1 cellular context compared by ENCODE assay signal in the genomic region with DNA sequence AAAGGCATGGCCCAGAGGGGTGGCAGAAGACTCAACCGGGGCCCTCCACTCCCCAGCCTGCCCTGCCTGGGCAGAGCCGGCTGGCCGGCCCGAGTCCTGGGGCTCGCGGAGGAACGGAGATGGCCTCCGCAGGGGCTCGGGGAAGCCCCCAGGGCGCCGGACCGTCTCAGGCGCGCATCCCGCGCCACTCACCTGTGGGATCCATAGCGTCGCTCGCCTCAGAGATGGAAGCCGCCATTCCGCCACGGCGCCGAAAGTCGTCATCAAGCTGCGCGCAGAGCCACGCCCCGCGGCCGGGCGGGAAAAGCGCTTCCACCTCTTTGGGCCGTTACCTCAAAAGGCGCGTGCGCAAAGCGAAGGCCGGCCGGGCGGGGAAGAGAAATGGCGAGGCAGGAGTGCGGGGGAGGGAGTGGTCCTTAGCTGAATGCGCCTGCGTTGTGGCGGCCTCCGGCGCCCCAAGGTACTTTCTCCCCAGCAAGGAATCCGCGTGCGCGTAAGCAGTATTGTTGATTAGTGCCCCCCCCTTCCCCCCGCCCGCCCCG.
TF ChIP-seq lines count a peak whose summit lies in the region.

A gene with protein sequence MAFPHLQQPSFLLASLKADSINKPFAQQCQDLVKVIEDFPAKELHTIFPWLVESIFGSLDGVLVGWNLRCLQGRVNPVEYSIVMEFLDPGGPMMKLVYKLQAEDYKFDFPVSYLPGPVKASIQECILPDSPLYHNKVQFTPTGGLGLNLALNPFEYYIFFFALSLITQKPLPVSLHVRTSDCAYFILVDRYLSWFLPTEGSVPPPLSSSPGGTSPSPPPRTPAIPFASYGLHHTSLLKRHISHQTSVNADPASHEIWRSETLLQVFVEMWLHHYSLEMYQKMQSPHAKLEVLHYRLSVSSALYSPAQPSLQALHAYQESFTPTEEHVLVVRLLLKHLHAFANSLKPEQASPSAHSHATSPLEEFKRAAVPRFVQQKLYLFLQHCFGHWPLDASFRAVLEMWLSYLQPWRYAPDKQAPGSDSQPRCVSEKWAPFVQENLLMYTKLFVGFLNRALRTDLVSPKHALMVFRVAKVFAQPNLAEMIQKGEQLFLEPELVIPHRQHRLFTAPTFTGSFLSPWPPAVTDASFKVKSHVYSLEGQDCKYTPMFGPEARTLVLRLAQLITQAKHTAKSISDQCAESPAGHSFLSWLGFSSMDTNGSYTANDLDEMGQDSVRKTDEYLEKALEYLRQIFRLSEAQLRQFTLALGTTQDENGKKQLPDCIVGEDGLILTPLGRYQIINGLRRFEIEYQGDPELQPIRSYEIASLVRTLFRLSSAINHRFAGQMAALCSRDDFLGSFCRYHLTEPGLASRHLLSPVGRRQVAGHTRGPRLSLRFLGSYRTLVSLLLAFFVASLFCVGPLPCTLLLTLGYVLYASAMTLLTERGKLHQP (minus strand): TSS at position 265 of the 542 bp plus-strand sequence. CDS start 5,010 bp downstream, outside the sequence.

TF ChIP-seq in HepG2, 621 proteins besides CTCF, POLR2A, EP300 and RAD21 (continued from another document and continues in another):
- TF ChIP-seq, protein P1, sequence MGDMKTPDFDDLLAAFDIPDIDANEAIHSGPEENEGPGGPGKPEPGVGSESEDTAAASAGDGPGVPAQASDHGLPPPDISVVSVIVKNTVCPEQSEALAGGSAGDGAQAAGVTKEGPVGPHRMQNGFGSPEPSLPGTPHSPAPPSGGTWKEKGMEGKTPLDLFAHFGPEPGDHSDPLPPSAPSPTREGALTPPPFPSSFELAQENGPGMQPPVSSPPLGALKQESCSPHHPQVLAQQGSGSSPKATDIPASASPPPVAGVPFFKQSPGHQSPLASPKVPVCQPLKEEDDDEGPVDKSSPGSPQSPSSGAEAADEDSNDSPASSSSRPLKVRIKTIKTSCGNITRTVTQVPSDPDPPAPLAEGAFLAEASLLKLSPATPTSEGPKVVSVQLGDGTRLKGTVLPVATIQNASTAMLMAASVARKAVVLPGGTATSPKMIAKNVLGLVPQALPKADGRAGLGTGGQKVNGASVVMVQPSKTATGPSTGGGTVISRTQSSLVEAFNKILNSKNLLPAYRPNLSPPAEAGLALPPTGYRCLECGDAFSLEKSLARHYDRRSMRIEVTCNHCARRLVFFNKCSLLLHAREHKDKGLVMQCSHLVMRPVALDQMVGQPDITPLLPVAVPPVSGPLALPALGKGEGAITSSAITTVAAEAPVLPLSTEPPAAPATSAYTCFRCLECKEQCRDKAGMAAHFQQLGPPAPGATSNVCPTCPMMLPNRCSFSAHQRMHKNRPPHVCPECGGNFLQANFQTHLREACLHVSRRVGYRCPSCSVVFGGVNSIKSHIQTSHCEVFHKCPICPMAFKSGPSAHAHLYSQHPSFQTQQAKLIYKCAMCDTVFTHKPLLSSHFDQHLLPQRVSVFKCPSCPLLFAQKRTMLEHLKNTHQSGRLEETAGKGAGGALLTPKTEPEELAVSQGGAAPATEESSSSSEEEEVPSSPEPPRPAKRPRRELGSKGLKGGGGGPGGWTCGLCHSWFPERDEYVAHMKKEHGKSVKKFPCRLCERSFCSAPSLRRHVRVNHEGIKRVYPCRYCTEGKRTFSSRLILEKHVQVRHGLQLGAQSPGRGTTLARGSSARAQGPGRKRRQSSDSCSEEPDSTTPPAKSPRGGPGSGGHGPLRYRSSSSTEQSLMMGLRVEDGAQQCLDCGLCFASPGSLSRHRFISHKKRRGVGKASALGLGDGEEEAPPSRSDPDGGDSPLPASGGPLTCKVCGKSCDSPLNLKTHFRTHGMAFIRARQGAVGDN (CRISPR knock-in tag; IDR thresholded peaks at IDR 0.05), result peak; percentile 80
- peak; percentile 72 for TF ChIP-seq ZNF709 (CRISPR knock-in tag; IDR thresholded peaks at IDR 0.05)
- TF ChIP-seq NFE2 (CRISPR knock-in tag; IDR thresholded peaks at IDR 0.05), result no peak
- TF ChIP-seq NFYC (CRISPR knock-in tag; IDR thresholded peaks at IDR 0.05), result peak; percentile 53; the same call in 1 of the 2 replicates
- TF ChIP-seq HNF4G (IDR thresholded peaks at IDR 0.05; ENCODE audit: borderline replicate concordance, low read depth, low read length), result no peak
- no peak for TF ChIP-seq HNF4G (CRISPR knock-in tag; IDR thresholded peaks at IDR 0.05; ENCODE audit: borderline replicate concordance, low read depth)
- TF ChIP-seq, protein P2, sequence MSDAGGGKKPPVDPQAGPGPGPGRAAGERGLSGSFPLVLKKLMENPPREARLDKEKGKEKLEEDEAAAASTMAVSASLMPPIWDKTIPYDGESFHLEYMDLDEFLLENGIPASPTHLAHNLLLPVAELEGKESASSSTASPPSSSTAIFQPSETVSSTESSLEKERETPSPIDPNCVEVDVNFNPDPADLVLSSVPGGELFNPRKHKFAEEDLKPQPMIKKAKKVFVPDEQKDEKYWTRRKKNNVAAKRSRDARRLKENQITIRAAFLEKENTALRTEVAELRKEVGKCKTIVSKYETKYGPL (CRISPR knock-in tag; IDR thresholded peaks at IDR 0.05), result 0 out of 2 replicates have a peak, but pooled peaks have one; percentile 39
- no peak for TF ChIP-seq ZNF720 (CRISPR knock-in tag; IDR thresholded peaks at IDR 0.05)
- no peak for TF ChIP-seq ZNF33A (CRISPR knock-in tag; IDR thresholded peaks at IDR 0.05; ENCODE audit: borderline replicate concordance)
- TF ChIP-seq, protein P3, sequence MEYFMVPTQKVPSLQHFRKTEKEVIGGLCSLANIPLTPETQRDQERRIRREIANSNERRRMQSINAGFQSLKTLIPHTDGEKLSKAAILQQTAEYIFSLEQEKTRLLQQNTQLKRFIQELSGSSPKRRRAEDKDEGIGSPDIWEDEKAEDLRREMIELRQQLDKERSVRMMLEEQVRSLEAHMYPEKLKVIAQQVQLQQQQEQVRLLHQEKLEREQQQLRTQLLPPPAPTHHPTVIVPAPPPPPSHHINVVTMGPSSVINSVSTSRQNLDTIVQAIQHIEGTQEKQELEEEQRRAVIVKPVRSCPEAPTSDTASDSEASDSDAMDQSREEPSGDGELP (IDR thresholded peaks at IDR 0.05; ENCODE audit: borderline replicate concordance, low read depth), result peak; percentile 12; the same call in 1 of the 2 replicates
- TF ChIP-seq ZKSCAN1 (IDR thresholded peaks at IDR 0.05; ENCODE audit: low read length), result peak; percentile 25; the same call in 1 of the 2 replicates
- peak; percentile 96; the same call in 1 of the 2 replicates for TF ChIP-seq ZNF558 (CRISPR knock-in tag; IDR thresholded peaks at IDR 0.05; ENCODE audit: borderline replicate concordance)
- TF ChIP-seq ZNF446 (CRISPR knock-in tag; IDR thresholded peaks at IDR 0.05), result peak; percentile 76; the same call in 1 of the 2 replicates
- peak; percentile 93 for TF ChIP-seq CREB1 (IDR thresholded peaks at IDR 0.05)
- TF ChIP-seq CREB1 (CRISPR knock-in tag; IDR thresholded peaks at IDR 0.05), result peak; percentile 99
- TF ChIP-seq ZNF3 (CRISPR knock-in tag; IDR thresholded peaks at IDR 0.05), result no peak
- TF ChIP-seq NRL (CRISPR knock-in tag; IDR thresholded peaks at IDR 0.05; ENCODE audit: borderline replicate concordance), result peak; percentile 88; the same call in 1 of the 2 replicates
- peak; percentile 98 for TF ChIP-seq SIN3B (IDR thresholded peaks at IDR 0.05; ENCODE audit: low read length)
- TF ChIP-seq ZNF224 (CRISPR knock-in tag; IDR thresholded peaks at IDR 0.05), result 0 out of 2 replicates have a peak, but pooled peaks have one; percentile 40
- peak; percentile 21; the same call in 1 of the 2 replicates for TF ChIP-seq FOXO1 (CRISPR knock-in tag; IDR thresholded peaks at IDR 0.05)
- 0 out of 2 replicates have a peak, but pooled peaks have one; percentile 32 for TF ChIP-seq ZNF766 (CRISPR knock-in tag; IDR thresholded peaks at IDR 0.05; ENCODE audit: borderline replicate concordance)
- TF ChIP-seq CREM (IDR thresholded peaks at IDR 0.05), result peak; percentile 98
- TF ChIP-seq CREM (CRISPR knock-in tag; IDR thresholded peaks at IDR 0.05), result peak; percentile 89
- TF ChIP-seq HHEX (CRISPR knock-in tag; IDR thresholded peaks at IDR 0.05), result no peak
- TF ChIP-seq, protein P4, sequence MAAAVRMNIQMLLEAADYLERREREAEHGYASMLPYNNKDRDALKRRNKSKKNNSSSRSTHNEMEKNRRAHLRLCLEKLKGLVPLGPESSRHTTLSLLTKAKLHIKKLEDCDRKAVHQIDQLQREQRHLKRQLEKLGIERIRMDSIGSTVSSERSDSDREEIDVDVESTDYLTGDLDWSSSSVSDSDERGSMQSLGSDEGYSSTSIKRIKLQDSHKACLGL (CRISPR knock-in tag; IDR thresholded peaks at IDR 0.05), result peak; percentile 87
- peak; percentile 88 for TF ChIP-seq TARDBP (CRISPR knock-in tag; IDR thresholded peaks at IDR 0.05)
- no peak for TF ChIP-seq HDAC6 (IDR thresholded peaks at IDR 0.05; ENCODE audit: low read depth, low read length)
- peak; percentile 15; the same call in 1 of the 2 replicates for TF ChIP-seq NFYB (CRISPR knock-in tag; IDR thresholded peaks at IDR 0.05)
- TF ChIP-seq, protein P5, sequence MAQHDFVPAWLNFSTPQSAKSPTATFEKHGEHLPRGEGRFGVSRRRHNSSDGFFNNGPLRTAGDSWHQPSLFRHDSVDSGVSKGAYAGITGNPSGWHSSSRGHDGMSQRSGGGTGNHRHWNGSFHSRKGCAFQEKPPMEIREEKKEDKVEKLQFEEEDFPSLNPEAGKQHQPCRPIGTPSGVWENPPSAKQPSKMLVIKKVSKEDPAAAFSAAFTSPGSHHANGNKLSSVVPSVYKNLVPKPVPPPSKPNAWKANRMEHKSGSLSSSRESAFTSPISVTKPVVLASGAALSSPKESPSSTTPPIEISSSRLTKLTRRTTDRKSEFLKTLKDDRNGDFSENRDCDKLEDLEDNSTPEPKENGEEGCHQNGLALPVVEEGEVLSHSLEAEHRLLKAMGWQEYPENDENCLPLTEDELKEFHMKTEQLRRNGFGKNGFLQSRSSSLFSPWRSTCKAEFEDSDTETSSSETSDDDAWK (CRISPR knock-in tag; IDR thresholded peaks at IDR 0.05), result no peak
- TF ChIP-seq, protein P6, sequence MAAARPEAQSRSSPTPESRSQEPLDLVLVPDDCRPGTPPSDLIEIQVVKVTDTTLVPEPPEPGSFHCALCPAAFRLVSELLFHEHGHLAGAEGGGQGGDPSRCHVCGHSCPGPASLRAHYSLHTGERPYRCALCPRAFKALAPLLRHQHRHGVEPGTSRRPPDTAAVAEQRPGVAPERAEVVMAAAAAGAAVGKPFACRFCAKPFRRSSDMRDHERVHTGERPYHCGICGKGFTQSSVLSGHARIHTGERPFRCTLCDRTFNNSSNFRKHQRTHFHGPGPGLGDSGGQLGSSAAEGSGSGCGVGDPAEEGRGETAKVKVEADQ (CRISPR knock-in tag; IDR thresholded peaks at IDR 0.05; ENCODE audit: borderline replicate concordance), result no peak
- no peak for TF ChIP-seq FOXA1 (IDR thresholded peaks at IDR 0.05)
- TF ChIP-seq FOXA1 (CRISPR knock-in tag; IDR thresholded peaks at IDR 0.05), result no peak
- no peak for TF ChIP-seq CENPX (CRISPR knock-in tag; IDR thresholded peaks at IDR 0.05)
- no peak for TF ChIP-seq NR2F1 (CRISPR knock-in tag; IDR thresholded peaks at IDR 0.05)
- no peak for TF ChIP-seq RFX3 (CRISPR knock-in tag; IDR thresholded peaks at IDR 0.05)
- TF ChIP-seq KDM5A (IDR thresholded peaks at IDR 0.05; ENCODE audit: borderline replicate concordance, low read length), result peak; percentile 98
- peak; percentile 96; the same call in 1 of the 2 replicates for TF ChIP-seq ARID2 (CRISPR knock-in tag; IDR thresholded peaks at IDR 0.05; ENCODE audit: borderline replicate concordance)
- no peak; the same call in 1 of the 2 replicates for TF ChIP-seq ETV5 (CRISPR knock-in tag; IDR thresholded peaks at IDR 0.05; ENCODE audit: borderline replicate concordance)
- peak; percentile 33 for TF ChIP-seq ZSCAN21 (CRISPR knock-in tag; IDR thresholded peaks at IDR 0.05; ENCODE audit: borderline replicate concordance)
- TF ChIP-seq, protein P7, sequence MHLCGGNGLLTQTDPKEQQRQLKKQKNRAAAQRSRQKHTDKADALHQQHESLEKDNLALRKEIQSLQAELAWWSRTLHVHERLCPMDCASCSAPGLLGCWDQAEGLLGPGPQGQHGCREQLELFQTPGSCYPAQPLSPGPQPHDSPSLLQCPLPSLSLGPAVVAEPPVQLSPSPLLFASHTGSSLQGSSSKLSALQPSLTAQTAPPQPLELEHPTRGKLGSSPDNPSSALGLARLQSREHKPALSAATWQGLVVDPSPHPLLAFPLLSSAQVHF (CRISPR knock-in tag; IDR thresholded peaks at IDR 0.05), result no peak; the same call in 1 of the 2 replicates
- no peak for TF ChIP-seq ZBTB42 (CRISPR knock-in tag; IDR thresholded peaks at IDR 0.05)
- no peak for TF ChIP-seq MYNN (CRISPR knock-in tag; IDR thresholded peaks at IDR 0.05; ENCODE audit: low read depth)
- TF ChIP-seq, protein P8, sequence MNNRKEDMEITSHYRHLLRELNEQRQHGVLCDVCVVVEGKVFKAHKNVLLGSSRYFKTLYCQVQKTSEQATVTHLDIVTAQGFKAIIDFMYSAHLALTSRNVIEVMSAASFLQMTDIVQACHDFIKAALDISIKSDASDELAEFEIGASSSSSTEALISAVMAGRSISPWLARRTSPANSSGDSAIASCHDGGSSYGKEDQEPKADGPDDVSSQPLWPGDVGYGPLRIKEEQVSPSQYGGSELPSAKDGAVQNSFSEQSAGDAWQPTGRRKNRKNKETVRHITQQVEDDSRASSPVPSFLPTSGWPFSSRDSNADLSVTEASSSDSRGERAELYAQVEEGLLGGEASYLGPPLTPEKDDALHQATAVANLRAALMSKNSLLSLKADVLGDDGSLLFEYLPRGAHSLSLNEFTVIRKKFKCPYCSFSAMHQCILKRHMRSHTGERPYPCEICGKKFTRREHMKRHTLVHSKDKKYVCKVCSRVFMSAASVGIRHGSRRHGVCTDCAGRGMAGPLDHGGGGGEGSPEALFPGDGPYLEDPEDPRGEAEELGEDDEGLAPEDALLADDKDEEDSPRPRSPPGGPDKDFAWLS (CRISPR knock-in tag; IDR thresholded peaks at IDR 0.05; ENCODE audit: borderline replicate concordance), result peak; percentile 74; the same call in 1 of the 2 replicates
- peak; percentile 87 for TF ChIP-seq SRSF1 (optimal IDR thresholded peaks at IDR 0.05; ENCODE audit: low read depth, low read length)
- TF ChIP-seq NFIC (IDR thresholded peaks at IDR 0.05; ENCODE audit: low read length), result no peak
- no peak for TF ChIP-seq ZNF660 (CRISPR knock-in tag; IDR thresholded peaks at IDR 0.05; ENCODE audit: borderline replicate concordance, low read depth)
- peak; percentile 67; the same call in 1 of the 2 replicates for TF ChIP-seq MTF1 (CRISPR knock-in tag; IDR thresholded peaks at IDR 0.05)
- 0 out of 2 replicates have a peak, but pooled peaks have one; percentile 37 for TF ChIP-seq ZBTB3 (CRISPR knock-in tag; IDR thresholded peaks at IDR 0.05; ENCODE audit: borderline replicate concordance, low read depth)
- TF ChIP-seq IRX3 (CRISPR knock-in tag; IDR thresholded peaks at IDR 0.05; ENCODE audit: borderline replicate concordance, low read depth), result peak; percentile 76; the same call in 1 of the 2 replicates
- TF ChIP-seq ZBTB1 (CRISPR knock-in tag; IDR thresholded peaks at IDR 0.05; ENCODE audit: borderline replicate concordance), result peak; percentile 33; the same call in 1 of the 2 replicates
- TF ChIP-seq, protein P9, sequence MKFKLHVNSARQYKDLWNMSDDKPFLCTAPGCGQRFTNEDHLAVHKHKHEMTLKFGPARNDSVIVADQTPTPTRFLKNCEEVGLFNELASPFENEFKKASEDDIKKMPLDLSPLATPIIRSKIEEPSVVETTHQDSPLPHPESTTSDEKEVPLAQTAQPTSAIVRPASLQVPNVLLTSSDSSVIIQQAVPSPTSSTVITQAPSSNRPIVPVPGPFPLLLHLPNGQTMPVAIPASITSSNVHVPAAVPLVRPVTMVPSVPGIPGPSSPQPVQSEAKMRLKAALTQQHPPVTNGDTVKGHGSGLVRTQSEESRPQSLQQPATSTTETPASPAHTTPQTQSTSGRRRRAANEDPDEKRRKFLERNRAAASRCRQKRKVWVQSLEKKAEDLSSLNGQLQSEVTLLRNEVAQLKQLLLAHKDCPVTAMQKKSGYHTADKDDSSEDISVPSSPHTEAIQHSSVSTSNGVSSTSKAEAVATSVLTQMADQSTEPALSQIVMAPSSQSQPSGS (CRISPR knock-in tag; IDR thresholded peaks at IDR 0.05), result peak; percentile 75; the same call in 1 of the 2 replicates
- TF ChIP-seq NFE2L2 (IDR thresholded peaks at IDR 0.05; ENCODE audit: low read length), result no peak
- TF ChIP-seq HOXA7 (CRISPR knock-in tag; IDR thresholded peaks at IDR 0.05), result no peak
